8 cellular contexts compared by ENCODE assay signal in the genomic region with DNA sequence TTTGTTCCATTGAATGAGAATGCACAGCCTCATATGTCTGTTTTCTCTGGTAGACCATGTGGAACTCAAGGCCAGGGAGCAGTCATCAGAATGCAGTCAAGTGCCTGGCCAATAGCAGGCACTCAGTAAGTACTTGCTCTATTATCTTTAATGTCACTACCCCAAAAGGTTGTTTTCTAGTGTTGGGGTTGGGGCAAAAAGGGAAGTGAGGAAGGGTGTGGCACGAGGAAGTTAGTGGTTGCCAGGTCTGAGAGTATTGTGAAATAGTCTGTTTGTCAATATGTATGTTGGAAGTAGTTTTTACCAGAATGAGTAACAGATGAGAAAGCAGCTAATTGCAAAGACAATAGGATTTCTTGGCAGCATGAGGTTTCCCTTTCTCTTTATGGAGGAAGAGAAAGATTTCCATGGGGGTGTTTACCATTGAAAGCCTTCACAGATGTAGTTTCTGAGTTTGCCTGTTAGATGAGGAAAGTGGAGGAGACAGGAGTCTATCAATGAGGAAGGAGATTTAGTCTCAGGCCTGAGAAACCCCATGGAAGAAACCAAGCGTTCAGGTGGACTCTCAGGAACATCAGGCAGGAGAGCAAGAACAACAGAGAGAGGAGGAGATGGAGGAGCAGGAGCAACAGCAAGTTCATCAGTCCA. TPM values are rescaled to one million over a fixed set of nuclear protein-coding genes. Genes with fewer than 3 reads are reported as not detected.
DNase-seq lines count a peak whose midpoint lies in the region; ATAC-seq and TF ChIP-seq lines count a peak whose summit lies in the region.

No MANE protein-coding gene starts in this region.

- peaks cover 78 to 97% of the 10 kb centered on the region in 2 donors for H3K36me3 Mint-ChIP-seq in CD4-positive, alpha-beta memory T cell
- H3K36me3 Mint-ChIP-seq in activated naive CD4-positive, alpha-beta T cell treated with anti-CD3 and anti-CD28 coated beads, Interleukin-2, amount 10 ng/mL, durations not matched to agents 7 days and 5 days, result peaks cover 88% of the 10 kb centered on the region

- intact Hi-C loops in CD4-positive, alpha-beta memory T cell (cut with micrococcal nuclease), result no loop called here

- peak; percentile 51 to 72 (median 58) for DNase-seq in CD4-positive, alpha-beta memory T cell
- DNase-seq in GM20000 (ENCODE audit: low spot score) (peak; percentile 20), HS-5 (ENCODE audit: low read depth) (peak; percentile 35), lung (ENCODE audit: low spot score) (peak; percentile 42), GM13977 (ENCODE audit: low spot score) (no peak), pons (ENCODE audit: low spot score) (no peak)
- DNase-seq in activated naive CD4-positive, alpha-beta T cell treated with anti-CD3 and anti-CD28 coated beads, Interleukin-2, amount 10 ng/mL, durations not matched to agents 7 days and 5 days, result peak; percentile 70

- ATAC-seq in lung (ENCODE audit: insufficient read depth, low FRiP score) (peak; percentile 62), HG02970 (IDR thresholded peaks at IDR 0.05; ENCODE audit: low FRiP score, unreplicated experiment) (no peak)

- TF ChIP-seq CTCF in GM20000 (IDR thresholded peaks at IDR 0.05; ENCODE audit: extremely low read depth, missing control alignments) (no peak), lung (IDR thresholded peaks at IDR 0.05; ENCODE audit: control extremely low read depth, extremely low read depth) (no peak), GM13977 (IDR thresholded peaks at IDR 0.05; ENCODE audit: extremely low read depth, insufficient read depth, missing control alignments) (no peak)

- peaks cover 80% of the 10 kb centered on the region for H3K36me3 ChIP-seq in CD4-positive, alpha-beta memory T cell (ENCODE audit: insufficient read depth, low read length)
- peaks cover 2 to 5% of the 10 kb centered on the region in 2 donors for H3K36me3 ChIP-seq in lung (ENCODE audit: control insufficient read depth in 2 of 2, insufficient read depth in 2 of 2, low read length in 2 of 2)

- in situ Hi-C loops in GM13977 (cut with MboI; ENCODE audit: low pct_unique_long_range_greater_than_20kb, low sequenced_read_pairs, unreplicated experiment), result loop anchor here (10.0 kb wide), 2 partner anchors 77 to 157 kb away; a partner anchor contains a TSS

- no peaks in the 10 kb centered on the region for H3K27me3 Mint-ChIP-seq in CD4-positive, alpha-beta memory T cell
- no peaks in the 10 kb centered on the region for H3K27me3 Mint-ChIP-seq in activated naive CD4-positive, alpha-beta T cell treated with anti-CD3 and anti-CD28 coated beads, Interleukin-2, amount 10 ng/mL, durations not matched to agents 7 days and 5 days

- peaks cover 64 to 78% (median 72%) of the 10 kb centered on the region in 4 donors for H3K4me1 Mint-ChIP-seq in CD4-positive, alpha-beta memory T cell
- H3K4me1 Mint-ChIP-seq in activated naive CD4-positive, alpha-beta T cell treated with anti-CD3 and anti-CD28 coated beads, Interleukin-2, amount 10 ng/mL, durations not matched to agents 7 days and 5 days, result peaks cover 79% of the 10 kb centered on the region

- CTCF ChIA-PET in CD4-positive, alpha-beta memory T cell (lab: Charles Lee; ENCODE audit: partially characterized antibody), result interaction anchor here (1.0 to 7.4 kb wide), 15 partner anchors 10 to 184 kb away, joined by 3 to 177 read pairs (median 4); a partner anchor contains a TSS
- CTCF ChIA-PET in activated naive CD4-positive, alpha-beta T cell treated with anti-CD3 and anti-CD28 coated beads, Interleukin-2, amount 10 ng/mL, durations not matched to agents 7 days and 5 days (lab: Charles Lee), result interaction anchor here (1.2 to 7.4 kb wide), 6 partner anchors 45 to 168 kb away, joined by 4 to 139 read pairs (median 46); a partner anchor contains a TSS

- H3K27ac Mint-ChIP-seq in CD4-positive, alpha-beta memory T cell, result peak overlapping the region; percentile 85 to 95 (median 90)
- H3K27ac Mint-ChIP-seq in activated naive CD4-positive, alpha-beta T cell treated with anti-CD3 and anti-CD28 coated beads, Interleukin-2, amount 10 ng/mL, durations not matched to agents 7 days and 5 days, result peak overlapping the region; percentile 97

- H3K9me3 ChIP-seq in CD4-positive, alpha-beta memory T cell (ENCODE audit: control insufficient read depth in 1 of 2, low read length in 2 of 2), result no peaks in the 10 kb centered on the region
- no peaks in the 10 kb centered on the region for H3K9me3 ChIP-seq in lung (ENCODE audit: control insufficient read depth in 2 of 2, insufficient read depth in 1 of 2, low read length in 1 of 2)

- peak overlapping the region in 1 of 2 donors; percentile 28 for H3K4me3 ChIP-seq in CD4-positive, alpha-beta memory T cell (ENCODE audit: low read length in 2 of 2)
- H3K4me3 ChIP-seq in lung, result no peak overlapping the region

- POLR2A ChIA-PET in CD4-positive, alpha-beta memory T cell (lab: Charles Lee; ENCODE audit: partially characterized antibody), result interaction anchor here (0.8 to 6.1 kb wide), 24 partner anchors 10 to 211 kb away, joined by 3 to 76 read pairs (median 5); a partner anchor contains a TSS

- no peaks in the 10 kb centered on the region for H3K27me3 ChIP-seq in CD4-positive, alpha-beta memory T cell (ENCODE audit: insufficient read depth, low read length)
- H3K27me3 ChIP-seq in lung (ENCODE audit: control insufficient read depth, insufficient read depth), result no peaks in the 10 kb centered on the region

- H3K27ac ChIP-seq in CD4-positive, alpha-beta memory T cell (ENCODE audit: low read depth, low read length), result peak overlapping the region; percentile 61
- H3K27ac ChIP-seq in lung (ENCODE audit: low read depth in 1 of 2, low read length in 1 of 2), result peak overlapping the region in 1 of 2 donors; percentile 79

- H3K9me3 Mint-ChIP-seq in CD4-positive, alpha-beta memory T cell, result no peaks in the 10 kb centered on the region
- no peaks in the 10 kb centered on the region for H3K9me3 Mint-ChIP-seq in activated naive CD4-positive, alpha-beta T cell treated with anti-CD3 and anti-CD28 coated beads, Interleukin-2, amount 10 ng/mL, durations not matched to agents 7 days and 5 days

- 19 to 44% methylated on average over 2 of the region's 2 CpGs for WGBS in lung, 2 donors

- H3K4me1 ChIP-seq in CD4-positive, alpha-beta memory T cell (ENCODE audit: insufficient read depth, low read length), result peaks cover 80% of the 10 kb centered on the region
- H3K4me1 ChIP-seq in lung (ENCODE audit: control insufficient read depth in 2 of 2, insufficient read depth in 2 of 2, low read length in 2 of 2), result peaks cover 0 to 8% of the 10 kb centered on the region in 2 donors

- peak overlapping the region; percentile 62 to 87 (median 79) for H3K4me3 Mint-ChIP-seq in CD4-positive, alpha-beta memory T cell
- peak overlapping the region; percentile 49 for H3K4me3 Mint-ChIP-seq in activated naive CD4-positive, alpha-beta T cell treated with anti-CD3 and anti-CD28 coated beads, Interleukin-2, amount 10 ng/mL, durations not matched to agents 7 days and 5 days

RNA-seq across cellular contexts. Expression of a gene that starts 59.6 kb away (rescaled TPM):
- 1 to 10 TPM; 3.1 to 4.7 TPM for total RNA-seq in CD4-positive, alpha-beta memory T cell
- polyA plus RNA-seq in CD4-positive, alpha-beta memory T cell, result under 1 TPM in 1 of 2 donors, not detected in 1; 0.55 TPM
- total RNA-seq in lung, result 1 to 10 TPM; 1.5 to 3.2 TPM
- polyA plus RNA-seq in lung, result 1 to 10 TPM in 1 of 2 donors, under 1 TPM in 1; 0.56 to 1.1 TPM

Comparison
In these comparisons a context has a peak if more than half of its experiments do, and no peak if none do; other contexts are left out.
1. DNase-seq: peak in CD4-positive, alpha-beta memory T cell (5 of 5), GM20000 (single experiment), HS-5 (single experiment), activated naive CD4-positive, alpha-beta T cell treated with anti-CD3 and anti-CD28 coated beads, Interleukin-2, amount 10 ng/mL, durations not matched to agents 7 days and 5 days (single experiment) and lung (single experiment); none in GM13977 (single experiment) and pons (single experiment).